8 cellular contexts compared by ENCODE assay signal in genomic region chr15:48645558-48646330, GRCh38.
A peak's percentile ranks its signal among the peaks of the same experiment; 100 is the strongest.
DNase-seq lines count a peak whose midpoint lies in the region; ATAC-seq, FAIRE-seq and TF ChIP-seq lines count a peak whose summit lies in the region.

Gene FBN1 (minus strand): TSS chr15:48645709. CDS start chr15:48644769, 940 bp downstream.

- peak within 1 kb of the TSS; percentile 54 for H3K4me3 Mint-ChIP-seq in memory B cell

- peaks cover 11% of the 10 kb centered on the region for H3K27me3 Mint-ChIP-seq in memory B cell

- H3K27ac ChIP-seq in SU-DHL-6 (ENCODE audit: low read depth, low read length), result no peak within 1 kb of the TSS

- no peak for FAIRE-seq in D721Med (lab: Jason Lieb, UNC)

- DNase-seq in D721Med (ENCODE audit: insufficient read length, low spot score) (peak; percentile 26), epidermal melanocyte (ENCODE audit: insufficient read length, low spot score) (peak; percentile 75), memory B cell (ENCODE audit: low spot score in 2 of 2) (no peak), superior temporal gyrus (ENCODE audit: extremely low spot score) (peak; percentile 74), NCI-H2196 treated with DMSO at 0.1 percent for 48 hours (lab: John Stamatoyannopoulos, UW; ENCODE audit: unreplicated experiment) (no peak)

- no peaks in the 10 kb centered on the region for H3K79me2 ChIP-seq in SU-DHL-6 (ENCODE audit: insufficient read depth, low read length)

- no peaks in the 10 kb centered on the region for H4K20me1 ChIP-seq in SU-DHL-6 (ENCODE audit: low read depth, low read length)

- ATAC-seq in GM19043 (IDR thresholded peaks at IDR 0.05; ENCODE audit: low read depth, unreplicated experiment), result peak; percentile 42
- peak; percentile 72 for ATAC-seq in HG03135 (IDR thresholded peaks at IDR 0.05; ENCODE audit: unreplicated experiment)
- no peak for ATAC-seq in memory B cell (ENCODE audit: low read depth)

- no peaks in the 10 kb centered on the region for H3K4me1 Mint-ChIP-seq in memory B cell

- no peaks in the 10 kb centered on the region for H3K9me3 Mint-ChIP-seq in memory B cell

- H3F3A ChIP-seq in SU-DHL-6 (ENCODE audit: insufficient read depth), result no peaks in the 10 kb centered on the region

- no peaks in the 10 kb centered on the region for H3K9me3 ChIP-seq in SU-DHL-6 (ENCODE audit: insufficient read depth, low read length)

- H3K9me2 ChIP-seq in SU-DHL-6 (replicated peaks; ENCODE audit: insufficient read depth, low read length), result no peaks in the 10 kb centered on the region

- peak within 1 kb of the TSS; percentile 53 for H3K9ac ChIP-seq in SU-DHL-6 (ENCODE audit: low read length)

- no peaks in the 10 kb centered on the region for H3K27me3 ChIP-seq in SU-DHL-6 (ENCODE audit: low read length)

- no peak within 1 kb of the TSS for H3K27ac Mint-ChIP-seq in memory B cell

- peak within 1 kb of the TSS; percentile 65 for H3K4me2 ChIP-seq in SU-DHL-6 (ENCODE audit: low read depth, low read length, poor library complexity, severe bottlenecking)

- H3K36me3 Mint-ChIP-seq in memory B cell, result no peaks in the 10 kb centered on the region

- H3K36me3 ChIP-seq in SU-DHL-6 (ENCODE audit: low read length), result no peaks in the 10 kb centered on the region

- peak within 1 kb of the TSS; percentile 56 for H2AFZ ChIP-seq in SU-DHL-6 (ENCODE audit: low read depth, low read length, severe bottlenecking)

- H3K4me3 ChIP-seq in SU-DHL-6 (ENCODE audit: insufficient read depth, low read length, poor library complexity, severe bottlenecking), result peak within 1 kb of the TSS; percentile 56

- TF ChIP-seq CTCF in D721Med (IDR thresholded peaks at IDR 0.05; ENCODE audit: insufficient read depth, missing control alignments) (no peak), SU-DHL-6 (IDR thresholded peaks at IDR 0.05; ENCODE audit: insufficient read depth, low read length, poor library complexity, severe bottlenecking) (no peak)

Comparison
In these comparisons a context has a peak if more than half of its experiments do, and no peak if none do; other contexts are left out.
1. DNase-seq: peak in D721Med (single experiment), epidermal melanocyte (single experiment) and superior temporal gyrus (single experiment); none in memory B cell (0 of 2) and NCI-H2196 treated with DMSO at 0.1 percent for 48 hours (single experiment).